ENCODE assay signal across 1 cellular context in the genomic region with DNA sequence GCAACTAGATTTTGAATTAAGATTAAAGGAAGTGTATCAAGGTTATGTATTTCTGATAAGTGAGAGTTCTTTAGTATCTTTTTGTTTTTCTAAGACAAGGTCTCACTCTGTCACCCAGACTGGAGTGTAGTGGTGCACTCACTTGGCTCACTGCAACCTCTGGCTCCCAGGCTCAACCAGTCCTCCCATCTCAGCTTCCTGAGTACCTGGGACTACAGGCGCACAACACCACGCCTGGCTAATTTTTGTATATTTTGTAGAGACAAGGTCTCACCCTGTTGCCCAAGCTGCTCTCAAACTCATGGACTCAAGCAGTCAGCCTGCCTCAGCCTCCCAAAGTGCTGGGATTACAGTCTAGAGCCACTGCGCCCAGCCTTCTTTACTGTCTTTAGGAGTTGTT.
TF ChIP-seq lines count a peak whose summit lies in the region.

No MANE protein-coding gene starts in this region.

TF ChIP-seq in HEK293T, 16 proteins besides CTCF, POLR2A, EP300 and RAD21 (continued from another document):
- TF ChIP-seq, protein P1, sequence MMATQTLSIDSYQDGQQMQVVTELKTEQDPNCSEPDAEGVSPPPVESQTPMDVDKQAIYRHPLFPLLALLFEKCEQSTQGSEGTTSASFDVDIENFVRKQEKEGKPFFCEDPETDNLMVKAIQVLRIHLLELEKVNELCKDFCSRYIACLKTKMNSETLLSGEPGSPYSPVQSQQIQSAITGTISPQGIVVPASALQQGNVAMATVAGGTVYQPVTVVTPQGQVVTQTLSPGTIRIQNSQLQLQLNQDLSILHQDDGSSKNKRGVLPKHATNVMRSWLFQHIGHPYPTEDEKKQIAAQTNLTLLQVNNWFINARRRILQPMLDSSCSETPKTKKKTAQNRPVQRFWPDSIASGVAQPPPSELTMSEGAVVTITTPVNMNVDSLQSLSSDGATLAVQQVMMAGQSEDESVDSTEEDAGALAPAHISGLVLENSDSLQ (IDR thresholded peaks at IDR 0.05) = no peak
- TF ChIP-seq L3MBTL2 (conservative IDR thresholded peaks at IDR 0.05) (no peak), ZNF384 (IDR thresholded peaks at IDR 0.05) (no peak), FOXA1 (IDR thresholded peaks at IDR 0.05) (no peak), ARNT (IDR thresholded peaks at IDR 0.05) (no peak), SP1 (IDR thresholded peaks at IDR 0.05) (no peak), BHLHE40 (IDR thresholded peaks at IDR 0.05; ENCODE audit: borderline replicate concordance) (no peak), FOXM1 (IDR thresholded peaks at IDR 0.05; ENCODE audit: borderline replicate concordance) (no peak)
